8 cellular contexts compared by ENCODE assay signal in genomic region chr16:21507631-21508305, GRCh38.
DNase-seq lines count a peak whose midpoint lies in the region; ATAC-seq and TF ChIP-seq lines count a peak whose summit lies in the region.
"Not testable (repeated sequence)": the region's sequence is repeated elsewhere in the genome, so short reads cannot be mapped to it uniquely, and the experiment has no call there.

No MANE protein-coding gene starts in this region.

- H3K4me2 ChIP-seq in GM23338 = not testable (repeated sequence)
- H3K4me2 ChIP-seq in skeletal muscle satellite cell (ENCODE audit: low read length) = peak overlapping the region; percentile 61

- not testable (repeated sequence) for H3K9me3 ChIP-seq in left ventricle myocardium inferior (replicated peaks); skeletal muscle satellite cell (replicated peaks; ENCODE audit: low read length); transverse colon

- TF ChIP-seq POLR2A in transverse colon (IDR thresholded peaks at IDR 0.05) = not testable (repeated sequence)

- not testable (repeated sequence) for H3K9me2 ChIP-seq in GM23338 (ENCODE audit: insufficient read depth)

- in situ Hi-C loops in transverse colon (cut with MboI; ENCODE audit: low pct_ligation_motif_present in 1 of 4, low pct_unique_long_range_greater_than_20kb in 1 of 4, low sequenced_read_pairs in 3 of 4) = not testable (repeated sequence)

- not testable (repeated sequence) for H3K27ac ChIP-seq in GM23338 (ENCODE audit: low read depth)
- H3K27ac ChIP-seq in cingulate gyrus (ENCODE audit: low read depth, low read length) (peak overlapping the region; percentile 6), left ventricle myocardium inferior (replicated peaks) (peak overlapping the region; percentile 93), transverse colon (peak overlapping the region; percentile 88 to 99 (median 96))

- TF ChIP-seq CTCF in GM23338 (conservative IDR thresholded peaks at IDR 0.05; ENCODE audit: low read depth in 2 of 2); left ventricle myocardium inferior (IDR thresholded peaks at IDR 0.05; ENCODE audit: borderline replicate concordance); transverse colon (IDR thresholded peaks at IDR 0.05): not testable (repeated sequence)

- H3K4me1 Mint-ChIP-seq in GM23338 (peaks cover 65% of the 10 kb centered on the region), naive B cell (peaks cover 41 to 79% (median 73%) of the 10 kb centered on the region in 3 donors)
- peaks cover 55% of the 10 kb centered on the region for H3K4me1 Mint-ChIP-seq in T-helper 1 cell treated with Interleukin-12 subunit alpha and Interleukin-12 subunit beta and Interleukin-4 antibody, amounts not matched to agents 30 μg/mL and 1 μg/mL, for 36 hours (ENCODE audit: low read depth)
- H3K4me1 Mint-ChIP-seq in activated T-helper 17 cell treated with anti-CD3 and anti-CD28 coated beads, Interleukin-2, amount 50 U/mL, for 72 hours = peaks cover 58% of the 10 kb centered on the region

- H2AFZ ChIP-seq in GM23338 = not testable (repeated sequence)

- peaks cover 12% of the 10 kb centered on the region; the same call in 1 of the 2 replicates for H3K36me3 ChIP-seq in GM23338 (ENCODE audit: insufficient read depth)
- not testable (repeated sequence) for H3K36me3 ChIP-seq in left ventricle myocardium inferior, transverse colon
- H3K36me3 ChIP-seq in skeletal muscle satellite cell (ENCODE audit: insufficient read depth, low read length) = peaks cover 12% of the 10 kb centered on the region

- WGBS in transverse colon (ENCODE audit: low coverage in 1 of 2), 2 donors = 77 to 80% methylated on average over 9 to 15 of the region's 15 CpGs

- not testable (repeated sequence) for H3K4me3 ChIP-seq in GM23338, transverse colon
- H3K4me3 ChIP-seq in left ventricle myocardium inferior (peak overlapping the region; percentile 5), skeletal muscle satellite cell (ENCODE audit: low read length) (peak overlapping the region; percentile 2)

- peaks cover 100% of the 10 kb centered on the region for H3K79me2 ChIP-seq in GM23338 (replicated peaks; ENCODE audit: insufficient read depth)

- H3K27me3 Mint-ChIP-seq in GM23338 (ENCODE audit: insufficient read depth, low read depth, poor library complexity) = peaks cover 44% of the 10 kb centered on the region
- not testable (repeated sequence) for H3K27me3 Mint-ChIP-seq in T-helper 1 cell treated with Interleukin-12 subunit alpha and Interleukin-12 subunit beta and Interleukin-4 antibody, amounts not matched to agents 30 μg/mL and 1 μg/mL, for 36 hours (ENCODE audit: low read depth); activated T-helper 17 cell treated with anti-CD3 and anti-CD28 coated beads, Interleukin-2, amount 50 U/mL, for 72 hours; naive B cell

- H4K20me1 ChIP-seq in GM23338 (replicated peaks; ENCODE audit: insufficient read depth) = peaks cover 78% of the 10 kb centered on the region

- ATAC-seq in GM23338; activated T-helper 17 cell treated with anti-CD3 and anti-CD28 coated beads, Interleukin-2, amount 50 U/mL, for 72 hours (replicated peaks); naive B cell (ENCODE audit: low read depth in 2 of 2): not testable (repeated sequence)

- intact Hi-C loops in left ventricle myocardium inferior (cut with micrococcal nuclease); transverse colon (cut with DNase I; ENCODE audit: low total_unique reads): not testable (repeated sequence)

- H3F3A ChIP-seq in GM23338 (replicated peaks; ENCODE audit: low read depth) = peaks cover 66% of the 10 kb centered on the region

- DNase-seq in GM23338 (ENCODE audit: low spot score) (peak; percentile 7), left ventricle myocardium inferior (peak; percentile 16), transverse colon (peak; percentile 10)
- not testable (repeated sequence) for DNase-seq in naive B cell

- H3K4me3 Mint-ChIP-seq in GM23338 = not testable (repeated sequence)
- H3K4me3 Mint-ChIP-seq in T-helper 1 cell treated with Interleukin-12 subunit alpha and Interleukin-12 subunit beta and Interleukin-4 antibody, amounts not matched to agents 30 μg/mL and 1 μg/mL, for 36 hours = peak overlapping the region; percentile 90
- peak overlapping the region; percentile 86 for H3K4me3 Mint-ChIP-seq in activated T-helper 17 cell treated with anti-CD3 and anti-CD28 coated beads, Interleukin-2, amount 50 U/mL, for 72 hours
- H3K4me3 Mint-ChIP-seq in naive B cell = peak overlapping the region; percentile 82 to 94 (median 90)

- peaks cover 65% of the 10 kb centered on the region for H3K36me3 Mint-ChIP-seq in GM23338 (ENCODE audit: low read depth)
- peaks cover 15% of the 10 kb centered on the region for H3K36me3 Mint-ChIP-seq in T-helper 1 cell treated with Interleukin-12 subunit alpha and Interleukin-12 subunit beta and Interleukin-4 antibody, amounts not matched to agents 30 μg/mL and 1 μg/mL, for 36 hours (ENCODE audit: low read depth)
- peaks cover 83% of the 10 kb centered on the region for H3K36me3 Mint-ChIP-seq in activated T-helper 17 cell treated with anti-CD3 and anti-CD28 coated beads, Interleukin-2, amount 50 U/mL, for 72 hours (ENCODE audit: low read depth)
- not testable (repeated sequence) for H3K36me3 Mint-ChIP-seq in naive B cell

- TF ChIP-seq EP300 in transverse colon (IDR thresholded peaks at IDR 0.05; ENCODE audit: low read depth) = not testable (repeated sequence)

- peak overlapping the region; percentile 4 for H3K9ac ChIP-seq in skeletal muscle satellite cell (ENCODE audit: low read depth, low read length)

- H3K9me3 Mint-ChIP-seq in GM23338; T-helper 1 cell treated with Interleukin-12 subunit alpha and Interleukin-12 subunit beta and Interleukin-4 antibody, amounts not matched to agents 30 μg/mL and 1 μg/mL, for 36 hours; activated T-helper 17 cell treated with anti-CD3 and anti-CD28 coated beads, Interleukin-2, amount 50 U/mL, for 72 hours; naive B cell: not testable (repeated sequence)

- H3K27ac Mint-ChIP-seq in GM23338 (peak overlapping the region; percentile 50; the same call in 1 of the 2 replicates), naive B cell (peak overlapping the region; percentile 83 to 97 (median 92))
- peak overlapping the region; percentile 96 for H3K27ac Mint-ChIP-seq in T-helper 1 cell treated with Interleukin-12 subunit alpha and Interleukin-12 subunit beta and Interleukin-4 antibody, amounts not matched to agents 30 μg/mL and 1 μg/mL, for 36 hours
- H3K27ac Mint-ChIP-seq in activated T-helper 17 cell treated with anti-CD3 and anti-CD28 coated beads, Interleukin-2, amount 50 U/mL, for 72 hours = peak overlapping the region; percentile 95

- not testable (repeated sequence) for H3K27me3 ChIP-seq in GM23338 (ENCODE audit: insufficient read depth); left ventricle myocardium inferior (ENCODE audit: low read depth); skeletal muscle satellite cell (ENCODE audit: control insufficient read depth, insufficient read depth, low read length); transverse colon

- H3K4me1 ChIP-seq in GM23338 (ENCODE audit: insufficient read depth) (peaks cover 54% of the 10 kb centered on the region), left ventricle myocardium inferior (peaks cover 84% of the 10 kb centered on the region), skeletal muscle satellite cell (ENCODE audit: control insufficient read depth, insufficient read depth, low read length) (peaks cover 58% of the 10 kb centered on the region), transverse colon (peaks cover 48 to 97% (median 75%) of the 10 kb centered on the region in 4 donors)
